14 cellular contexts compared by ENCODE assay signal in genomic region chr2:42194428-42194827, GRCh38.
"Had no signal": no experiment of that assay in that cellular context is flagged by ENCODE, and none has a peak within 500 bp of the region (broad histone marks: within the 10 kb centered on the region; RNA-seq: fewer than 3 reads in every experiment).

No MANE protein-coding gene starts in this region.

- H3K9me3 Mint-ChIP-seq: activated CD4-positive, alpha-beta T cell treated with anti-CD3 and anti-CD28 coated beads, Interleukin-2, amount 10 ng/mL, durations not matched to agents 24 days and 14 days; activated naive CD8-positive, alpha-beta T cell treated with anti-CD3 and anti-CD28 coated beads, Interleukin-2, amount 10 ng/mL, durations not matched to agents 7 days and 5 days had no signal

- H3K27me3 ChIP-seq: ascending aorta, cardiac muscle cell, gastroesophageal sphincter, tibial nerve had no signal

- H3K4me3 Mint-ChIP-seq: activated CD4-positive, alpha-beta T cell treated with anti-CD3 and anti-CD28 coated beads, Interleukin-2, amount 10 ng/mL, durations not matched to agents 24 days and 14 days; activated naive CD8-positive, alpha-beta T cell treated with anti-CD3 and anti-CD28 coated beads, Interleukin-2, amount 10 ng/mL, durations not matched to agents 7 days and 5 days had no signal

- H3K4me3 ChIP-seq: ascending aorta, cardiac muscle cell, gastroesophageal sphincter, left ventricle myocardium inferior, skin epidermis, tibial nerve had no signal

- H3K36me3 ChIP-seq: ascending aorta, cardiac muscle cell, gastroesophageal sphincter, left ventricle myocardium inferior, tibial nerve had no signal

- ATAC-seq: gastroesophageal sphincter had no signal

- H3K27me3 Mint-ChIP-seq: activated CD4-positive, alpha-beta T cell treated with anti-CD3 and anti-CD28 coated beads, Interleukin-2, amount 10 ng/mL, durations not matched to agents 24 days and 14 days; activated naive CD8-positive, alpha-beta T cell treated with anti-CD3 and anti-CD28 coated beads, Interleukin-2, amount 10 ng/mL, durations not matched to agents 7 days and 5 days had no signal

- H3K9me3 ChIP-seq: ascending aorta, gastroesophageal sphincter, left ventricle myocardium inferior, tibial nerve had no signal

- H3K27ac Mint-ChIP-seq: activated naive CD8-positive, alpha-beta T cell treated with anti-CD3 and anti-CD28 coated beads, Interleukin-2, amount 10 ng/mL, durations not matched to agents 7 days and 5 days had no signal

- H3K27ac ChIP-seq: ascending aorta, gastroesophageal sphincter, left ventricle myocardium inferior, tibial nerve had no signal

- DNase-seq: activated CD4-positive, alpha-beta T cell treated with anti-CD3 and anti-CD28 coated beads, Interleukin-2, amount 10 ng/mL, durations not matched to agents 24 days and 14 days; activated CD8-positive, alpha-beta memory T cell treated with anti-CD3 and anti-CD28 coated beads for 24 hours; activated effector memory CD4-positive, alpha-beta T cell treated with Interleukin-2 at 50 U/mL for 16 hours; activated naive CD8-positive, alpha-beta T cell treated with anti-CD3 and anti-CD28 coated beads, Interleukin-2, amount 10 ng/mL, durations not matched to agents 7 days and 5 days; cortex of kidney; effector CD8-positive, alpha-beta T cell; kidney; left ventricle myocardium inferior; mesendoderm had no signal
